In the genomic region with DNA sequence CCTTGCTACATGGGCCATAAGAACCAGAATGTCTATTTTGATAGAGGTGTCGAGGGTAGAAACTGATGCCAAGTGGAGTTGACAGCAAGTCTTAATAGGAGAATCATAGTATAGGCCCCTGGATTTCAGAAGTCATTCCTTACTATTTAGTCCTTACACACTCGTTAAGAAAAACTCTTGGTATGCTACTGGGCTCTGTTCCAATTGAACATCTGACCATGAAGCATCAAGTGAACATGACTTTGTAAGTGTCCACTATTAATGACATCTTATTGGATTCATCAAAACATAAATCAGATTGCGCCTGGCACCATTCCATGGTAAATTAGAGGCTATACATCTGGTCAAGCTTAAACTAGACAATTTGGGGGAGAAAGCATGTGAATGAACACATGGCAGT, we compare ENCODE assay signal across 24 cellular contexts.
"Had no signal": no experiment of that assay in that cellular context is flagged by ENCODE, and none has a peak within 500 bp of the region (broad histone marks: within the 10 kb centered on the region; RNA-seq: fewer than 3 reads in every experiment).

No MANE protein-coding gene starts in this region.

- H3K36me3 Mint-ChIP-seq: memory B cell; naive thymus-derived CD4-positive, alpha-beta T cell; neural progenitor cell; stimulated activated naive B cell treated with anti-CD40 and anti-IgM and Interleukin-4, amounts not matched to agents 10 μg/mL and 1 μg/mL and 100 μg/mL, for 72 hours had no signal

- H3K9me3 Mint-ChIP-seq: neural progenitor cell had no signal

- H3K4me1 Mint-ChIP-seq: memory B cell; naive thymus-derived CD4-positive, alpha-beta T cell; neural progenitor cell; stimulated activated naive B cell treated with anti-CD40 and anti-IgM and Interleukin-4, amounts not matched to agents 10 μg/mL and 1 μg/mL and 100 μg/mL, for 72 hours had no signal

- H3K4me3 ChIP-seq: coronary artery, gastrocnemius medialis, lung, neural progenitor cell, prostate gland, sigmoid colon, skin epidermis, spleen, thoracic aorta, tibial nerve, upper lobe of left lung had no signal

- DNase-seq: dermis blood vessel endothelial cell; effector memory CD4-positive, alpha-beta T cell; gastrocnemius medialis; head of caudate nucleus; kidney; midbrain; naive thymus-derived CD4-positive, alpha-beta T cell; right cardiac atrium; sigmoid colon; spleen; stimulated activated CD4-positive, alpha-beta T cell treated with anti-CD3 and anti-CD28 coated beads, Interleukin-2, amount 100 ng/mL, for 48 hours; stimulated activated naive B cell treated with anti-CD40 and anti-IgM and Interleukin-4, amounts not matched to agents 10 μg/mL and 1 μg/mL and 100 μg/mL, for 72 hours; upper lobe of left lung had no signal

- H3K27ac Mint-ChIP-seq: memory B cell; naive thymus-derived CD4-positive, alpha-beta T cell; nephron; neural progenitor cell; stimulated activated naive B cell treated with anti-CD40 and anti-IgM and Interleukin-4, amounts not matched to agents 10 μg/mL and 1 μg/mL and 100 μg/mL, for 72 hours; stimulated activated naive CD8-positive, alpha-beta T cell treated with anti-CD3 and anti-CD28 coated beads, Interleukin-15, Interleukin-2, amounts not matched to agents 100 ng/mL and 50 ng/mL, for 24 hours had no signal

- ATAC-seq: gastrocnemius medialis; left lobe of liver; naive thymus-derived CD4-positive, alpha-beta T cell; right cardiac atrium; stimulated activated naive B cell treated with anti-CD40 and anti-IgM and Interleukin-4, amounts not matched to agents 10 μg/mL and 1 μg/mL and 100 μg/mL, for 72 hours had no signal

- H3K4me3 Mint-ChIP-seq: memory B cell; naive thymus-derived CD4-positive, alpha-beta T cell; nephron; neural progenitor cell; stimulated activated naive B cell treated with anti-CD40 and anti-IgM and Interleukin-4, amounts not matched to agents 10 μg/mL and 1 μg/mL and 100 μg/mL, for 72 hours; stimulated activated naive CD8-positive, alpha-beta T cell treated with anti-CD3 and anti-CD28 coated beads, Interleukin-15, Interleukin-2, amounts not matched to agents 100 ng/mL and 50 ng/mL, for 24 hours had no signal

- H3K27me3 Mint-ChIP-seq: memory B cell; naive thymus-derived CD4-positive, alpha-beta T cell; stimulated activated naive B cell treated with anti-CD40 and anti-IgM and Interleukin-4, amounts not matched to agents 10 μg/mL and 1 μg/mL and 100 μg/mL, for 72 hours; stimulated activated naive CD8-positive, alpha-beta T cell treated with anti-CD3 and anti-CD28 coated beads, Interleukin-15, Interleukin-2, amounts not matched to agents 100 ng/mL and 50 ng/mL, for 24 hours had no signal
